11 cellular contexts compared by ENCODE assay signal in the genomic region with DNA sequence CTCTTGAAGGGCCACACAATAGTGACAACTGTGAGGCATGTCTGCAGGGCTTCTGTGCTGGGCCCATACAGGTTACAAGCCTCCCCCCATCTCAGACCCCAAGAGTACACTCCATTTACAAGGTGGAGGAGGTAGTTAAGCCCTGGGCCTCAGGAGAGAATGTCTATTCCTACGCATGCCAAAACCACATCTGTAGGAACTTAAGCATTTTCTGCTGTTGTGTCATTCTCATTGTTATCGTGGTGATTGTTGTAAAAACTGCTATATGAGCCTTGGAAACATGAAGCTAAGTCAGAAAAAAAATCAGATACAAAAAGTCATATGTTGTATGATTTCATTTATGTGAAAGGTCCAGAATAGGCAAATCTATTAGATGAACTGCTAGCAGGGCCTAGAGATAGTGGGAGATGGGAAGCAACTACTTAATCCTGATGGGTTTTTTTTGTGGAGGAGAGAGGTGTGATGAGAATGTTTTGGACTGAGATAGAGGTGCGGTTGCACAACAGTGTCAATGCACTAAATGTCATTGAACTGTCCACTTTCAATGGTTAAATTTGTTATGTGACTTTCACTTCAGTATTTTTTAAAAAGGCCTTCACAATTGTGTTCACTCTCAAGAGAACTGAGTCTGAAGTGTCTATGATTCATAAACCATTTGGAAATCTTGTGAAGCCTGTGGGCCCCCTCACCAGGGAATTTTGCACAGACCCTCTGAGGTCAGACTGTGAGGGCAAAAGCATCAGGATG. TPM values are rescaled to one million over a fixed set of nuclear protein-coding genes. Genes with fewer than 3 reads are reported as not detected.
A peak's percentile ranks its signal among the peaks of the same experiment; 100 is the strongest.
DNase-seq lines count a peak whose midpoint lies in the region; ATAC-seq and TF ChIP-seq lines count a peak whose summit lies in the region.
"Had no signal": no experiment of that assay in that cellular context is flagged by ENCODE, and none has a peak within 500 bp of the region (broad histone marks: within the 10 kb centered on the region; RNA-seq: fewer than 3 reads in every experiment).

No MANE protein-coding gene starts in this region.

- H3K27me3 ChIP-seq in brain microvascular endothelial cell (replicated peaks) = no peaks in the 10 kb centered on the region
- H3K27me3 ChIP-seq in Caco-2 (replicated peaks; ENCODE audit: control insufficient read depth, insufficient read depth, low read length) = no peaks in the 10 kb centered on the region; the same call in 1 of the 2 replicates
- H3K27me3 ChIP-seq: Peyer's patch had no signal

- 0 out of 2 replicates have a peak, but pooled peaks cover 9% of the 10 kb centered on the region for H3K4me1 ChIP-seq in Caco-2
- H3K4me1 ChIP-seq: Peyer's patch had no signal

- intact Hi-C loops in Caco-2 (cut with micrococcal nuclease; ENCODE audit: unreplicated experiment) = no loop called here

- H3K27ac ChIP-seq in brain microvascular endothelial cell = no peak overlapping the region
- H3K27ac ChIP-seq: Peyer's patch had no signal

- in situ Hi-C loops in brain microvascular endothelial cell (cut with HindIII; ENCODE audit: low pct_ligation_motif_present, low sequenced_read_pairs) = no loop called here

- no peaks in the 10 kb centered on the region for H3K9me3 ChIP-seq in Caco-2
- H3K9me3 ChIP-seq: Peyer's patch had no signal

- H3K9me3 Mint-ChIP-seq in Caco-2 (ENCODE audit: unreplicated experiment) = no peaks in the 10 kb centered on the region

- H3K4me3 ChIP-seq in brain microvascular endothelial cell (ENCODE audit: low read depth, low read length) (no peak overlapping the region), retinal pigment epithelial cell (ENCODE audit: low read length) (no peak overlapping the region), Caco-2 (ENCODE audit: low read depth, low read length) (no peak overlapping the region)
- H3K4me3 ChIP-seq: Peyer's patch had no signal

- H3K4me3 Mint-ChIP-seq in Caco-2 (ENCODE audit: unreplicated experiment) = no peak overlapping the region

- DNase-seq in GM04503 (ENCODE audit: low read depth) (peak; percentile 65), LHCN-M2 (ENCODE audit: low read depth) (peak; percentile 67), brain microvascular endothelial cell (peak; percentile 66), retinal pigment epithelial cell (ENCODE audit: low read depth) (peak; percentile 32), HT-29 (ENCODE audit: low spot score) (no peak), Caco-2 (no peak), NCI-H187 treated with DMSO at 0.1 percent for 48 hours (lab: John Stamatoyannopoulos, UW) (no peak)
- DNase-seq: aorta, DMS 273 treated with DMSO at 0.1 percent for 48 hours, Peyer's patch had no signal

- POLR2A ChIA-PET in Caco-2 (lab: Charles Lee) = no interaction called here

- no TSS peak for BruUV-seq in Caco-2 (replicated peaks; lab: Mats Ljungman, UMichigan)

- TF ChIP-seq CTCF in brain microvascular endothelial cell (IDR thresholded peaks at IDR 0.05; ENCODE audit: low read depth, low read length, missing control alignments) = no peak
- no peak for TF ChIP-seq CTCF in retinal pigment epithelial cell (conservative IDR thresholded peaks at IDR 0.05; ENCODE audit: low read depth, low read length)
- no peak for TF ChIP-seq CTCF in Caco-2 (IDR thresholded peaks at IDR 0.05; ENCODE audit: insufficient read depth in 1 of 2, low read depth in 1 of 2, low read length in 1 of 2, severe bottlenecking in 1 of 2, unreplicated experiment in 1 of 2)

- no peaks in the 10 kb centered on the region for H3K36me3 Mint-ChIP-seq in Caco-2 (ENCODE audit: insufficient read depth, unreplicated experiment)

- H3K27me3 Mint-ChIP-seq in Caco-2 (ENCODE audit: insufficient read depth, unreplicated experiment) = no peaks in the 10 kb centered on the region

- no peak overlapping the region for H3K27ac Mint-ChIP-seq in Caco-2 (ENCODE audit: unreplicated experiment)

- no peaks in the 10 kb centered on the region for H3K4me1 Mint-ChIP-seq in Caco-2 (ENCODE audit: low read depth, unreplicated experiment)

- CTCF ChIA-PET in Caco-2 (lab: Charles Lee) = interaction anchor here (0.5 to 1.9 kb wide), 3 partner anchors 51 to 82 kb away, joined by 3 to 4 read pairs (median 3); no protein-coding TSS in a partner anchor

- ATAC-seq in HG02623 (IDR thresholded peaks at IDR 0.05; ENCODE audit: unreplicated experiment) = no peak

- no peaks in the 10 kb centered on the region for H3K36me3 ChIP-seq in brain microvascular endothelial cell (replicated peaks)
- H3K36me3 ChIP-seq in Caco-2 (ENCODE audit: control insufficient read depth, insufficient read depth, low read length) = no peaks in the 10 kb centered on the region
- H3K36me3 ChIP-seq: Peyer's patch had no signal

RNA-seq across cellular contexts. Expression of gene RTP3, which starts 3.0 kb away (rescaled TPM):
- not detected in 2 replicates for total RNA-seq in LHCN-M2 (2014; rRNA removed)
- polyA plus RNA-seq in LHCN-M2 (2012) = 0.04 TPM
- not detected in 2 replicates for total RNA-seq in HT-29 (2014; rRNA removed; shearing (Covaris generic))
- not detected in 2 replicates for total RNA-seq in Caco-2 (2022)
- total RNA-seq: aorta, Peyer's patch had no signal
- polyA plus RNA-seq: aorta had no signal

RNA-seq across cellular contexts. Expression of gene LTF, which starts 36.1 kb away (rescaled TPM):
- total RNA-seq in LHCN-M2 (2014; rRNA removed) (0.06 TPM in 1 of 2 replicates, not detected in the other), Caco-2 (2022) (not detected in 2 replicates)
- polyA plus RNA-seq in LHCN-M2 (2012) = 0.06 TPM
- total RNA-seq in HT-29 (2014; rRNA removed; shearing (Covaris generic)) = 0.03 and 1.1 TPM in 2 replicates

Comparison
In these comparisons a context has a peak if more than half of its experiments do, and no peak if none do; other contexts are left out.
1. DNase-seq: peak in GM04503 (single experiment), LHCN-M2 (single experiment), brain microvascular endothelial cell (single experiment) and retinal pigment epithelial cell (single experiment); none in HT-29 (single experiment), Caco-2 (0 of 2) and NCI-H187 treated with DMSO at 0.1 percent for 48 hours (single experiment).